ENCODE assay signal across 18 cellular contexts in genomic region chr9:128106181-128106939, GRCh38. TPM values are rescaled to one million over a fixed set of nuclear protein-coding genes. Genes with fewer than 3 reads are reported as not detected.
DNase-seq lines count a peak whose midpoint lies in the region; ATAC-seq and TF ChIP-seq lines count a peak whose summit lies in the region.
"Had no signal": no experiment of that assay in that cellular context is flagged by ENCODE, and none has a peak within 500 bp of the region (broad histone marks: within the 10 kb centered on the region; RNA-seq: fewer than 3 reads in every experiment).

No MANE protein-coding gene starts in this region.

- H3K27me3 Mint-ChIP-seq in effector memory CD8-positive, alpha-beta T cell, result no peaks in the 10 kb centered on the region

- no peak overlapping the region for H3K9ac ChIP-seq in Karpas-422 (ENCODE audit: low read length)

- DNase-seq in Karpas-422 (peak; percentile 46), gastrocnemius medialis (peak in 1 of 2 donors; percentile 63), NCI-H748 treated with DMSO at 0.1 percent for 48 hours (lab: John Stamatoyannopoulos, UW) (no peak)
- no peak for DNase-seq in effector memory CD8-positive, alpha-beta T cell
- DNase-seq: activated CD4-positive, alpha-beta T cell treated with anti-CD3 and anti-CD28 coated beads for 1 hour; activated T-cell treated with anti-CD3 and anti-CD28 coated beads, Interleukin-2, amount 50 U/mL, for 48 hours; cortex of kidney; EL; esophagus squamous epithelium; hippocampal formation; natural killer cell; NCI-H2081 treated with DMSO at 0.1 percent for 48 hours; T-helper 1 cell had no signal

- H3K36me3 Mint-ChIP-seq in effector memory CD8-positive, alpha-beta T cell (ENCODE audit: insufficient read depth), result peaks cover 54% of the 10 kb centered on the region
- H3K36me3 Mint-ChIP-seq: natural killer cell had no signal

- in situ Hi-C loops in gastrocnemius medialis (cut with MboI; ENCODE audit: low sequenced_read_pairs in 4 of 4), result loop anchor here in 3 of 4 donors (10.0 to 25.0 kb wide), 2 partner anchors 144 to 152 kb away; no protein-coding TSS in a partner anchor

- no peaks in the 10 kb centered on the region for H3K4me1 ChIP-seq in Karpas-422 (ENCODE audit: low read length)
- H3K4me1 ChIP-seq in gastrocnemius medialis, result peaks cover 83 to 92% of the 10 kb centered on the region in 2 donors

- no peak for ATAC-seq in effector memory CD8-positive, alpha-beta T cell (replicated peaks)
- ATAC-seq in gastrocnemius medialis (no peak), GM18868 (IDR thresholded peaks at IDR 0.05; ENCODE audit: unreplicated experiment) (no peak)
- ATAC-seq: left lung, natural killer cell had no signal

- H4K20me1 ChIP-seq in Karpas-422 (ENCODE audit: insufficient read depth, low read depth, low read length), result 0 out of 2 replicates have a peak, but pooled peaks cover 6% of the 10 kb centered on the region

- H3K4me2 ChIP-seq in Karpas-422 (ENCODE audit: low read depth, low read length, poor library complexity, severe bottlenecking), result no peak overlapping the region

- H3K27ac Mint-ChIP-seq in effector memory CD8-positive, alpha-beta T cell, result peak overlapping the region; percentile 38 to 54

- H3K27me3 ChIP-seq in Karpas-422 (ENCODE audit: low read length), result no peaks in the 10 kb centered on the region
- no peaks in the 10 kb centered on the region for H3K27me3 ChIP-seq in gastrocnemius medialis
- H3K27me3 ChIP-seq: esophagus squamous epithelium, left lung, Peyer's patch, right atrium auricular region had no signal

- H2AFZ ChIP-seq in Karpas-422 (ENCODE audit: low read length), result no peak overlapping the region

- H3K4me3 Mint-ChIP-seq in effector memory CD8-positive, alpha-beta T cell, result no peak overlapping the region
- H3K4me3 Mint-ChIP-seq: natural killer cell had no signal

- H3K4me1 Mint-ChIP-seq in effector memory CD8-positive, alpha-beta T cell (ENCODE audit: low read depth in 2 of 2), result peaks cover 6 to 9% of the 10 kb centered on the region in 2 donors

- H3K4me3 ChIP-seq in Karpas-422 (ENCODE audit: low read length) (no peak overlapping the region), gastrocnemius medialis (no peak overlapping the region)
- H3K4me3 ChIP-seq: esophagus squamous epithelium, left lung, Peyer's patch, right atrium auricular region had no signal

- intact Hi-C loops in gastrocnemius medialis (cut with DNase I; ENCODE audit: low total_unique reads), result no loop called here

- H3K9me3 ChIP-seq in Karpas-422 (ENCODE audit: low read length) (no peaks in the 10 kb centered on the region), gastrocnemius medialis (no peaks in the 10 kb centered on the region)
- H3K9me3 ChIP-seq: esophagus squamous epithelium, left lung, Peyer's patch, right atrium auricular region had no signal

- H3K36me3 ChIP-seq in Karpas-422 (ENCODE audit: insufficient read depth, low read length), result peaks cover 8% of the 10 kb centered on the region; the same call in 1 of the 2 replicates
- peaks cover 0 to 40% of the 10 kb centered on the region in 2 donors for H3K36me3 ChIP-seq in gastrocnemius medialis

- H3K79me2 ChIP-seq in Karpas-422 (ENCODE audit: low read length), result no peaks in the 10 kb centered on the region

- no peak for TF ChIP-seq POLR2A in gastrocnemius medialis (IDR thresholded peaks at IDR 0.05)

- TF ChIP-seq CTCF in gastrocnemius medialis (IDR thresholded peaks at IDR 0.05 in 4 of 5, conservative IDR thresholded peaks at IDR 0.05 in 1 of 5), result no peak

- H3K9me2 ChIP-seq in Karpas-422 (replicated peaks; ENCODE audit: insufficient read depth, low read length), result no peaks in the 10 kb centered on the region

- H3K9me3 Mint-ChIP-seq in effector memory CD8-positive, alpha-beta T cell, result no peaks in the 10 kb centered on the region
- H3K9me3 Mint-ChIP-seq: natural killer cell had no signal

- H3K27ac ChIP-seq in Karpas-422 (ENCODE audit: low read length) (no peak overlapping the region), gastrocnemius medialis (peak overlapping the region; percentile 91 to 99 (median 98))
- H3K27ac ChIP-seq: C4-2B, esophagus squamous epithelium, left lung had no signal

RNA-seq across cellular contexts. Expression of gene PTGES2, which starts 21.2 kb away (rescaled TPM):
- total RNA-seq in Karpas-422 (2014; rRNA removed; shearing (Covaris generic); ENCODE audit: low replicate concordance), result 68.4 and 114 TPM in 2 replicates
- total RNA-seq in gastrocnemius medialis, result 100 to 1,000 TPM in 3 of 4 donors, 10 to 100 TPM in 1; 95.2 to 266 (median 155) TPM

RNA-seq across cellular contexts. Expression of gene SLC25A25, which starts 38.3 kb away (rescaled TPM):
- total RNA-seq in Karpas-422 (2014; rRNA removed; shearing (Covaris generic); ENCODE audit: low replicate concordance), result 4.1 and 12.7 TPM in 2 replicates
- total RNA-seq in gastrocnemius medialis, result 10 to 100 TPM; 26.9 to 98.7 (median 46.0) TPM

RNA-seq across cellular contexts. Expression of gene NAIF1, which starts 39.2 kb away (rescaled TPM):
- 7.3 and 13.9 TPM in 2 replicates for total RNA-seq in Karpas-422 (2014; rRNA removed; shearing (Covaris generic); ENCODE audit: low replicate concordance)
- 1 to 10 TPM; 3.6 to 7.4 (median 6.9) TPM for total RNA-seq in gastrocnemius medialis

RNA-seq across cellular contexts. Expression of gene LCN2, which starts 42.9 kb away (rescaled TPM):
- total RNA-seq in Karpas-422 (2014; rRNA removed; shearing (Covaris generic); ENCODE audit: low replicate concordance), result not detected in 2 replicates
- total RNA-seq in gastrocnemius medialis, result under 1 TPM in 1 of 4 donors, not detected in 3; 1.00 TPM
- total RNA-seq: right atrium auricular region had no signal

RNA-seq across cellular contexts. Expression of gene BBLN, which starts 53.7 kb away (rescaled TPM):
- total RNA-seq in Karpas-422 (2014; rRNA removed; shearing (Covaris generic); ENCODE audit: low replicate concordance), result 154 and 209 TPM in 2 replicates
- total RNA-seq in gastrocnemius medialis, result 100 to 1,000 TPM in 3 of 4 donors, 10 to 100 TPM in 1; 73.5 to 145 (median 132) TPM
